In genomic region chr5:95988877-95989276, GRCh38 we compare ENCODE assay signal across 16 cellular contexts. TPM values are rescaled to one million over a fixed set of nuclear protein-coding genes. Genes with fewer than 3 reads are reported as not detected.
DNase-seq lines count a peak whose midpoint lies in the region; ATAC-seq and TF ChIP-seq lines count a peak whose summit lies in the region.
"Had no signal": no experiment of that assay in that cellular context is flagged by ENCODE, and none has a peak within 500 bp of the region (broad histone marks: within the 10 kb centered on the region; RNA-seq: fewer than 3 reads in every experiment).

No MANE protein-coding gene starts in this region.

- H3K4me2 ChIP-seq in smooth muscle cell (no peak overlapping the region), OCI-LY7 (ENCODE audit: low read length) (no peak overlapping the region)
- H3K4me2 ChIP-seq: KMS-11 had no signal

- H3K27me3 Mint-ChIP-seq in progenitor cell of endocrine pancreas: no peaks in the 10 kb centered on the region

- H3K4me3 Mint-ChIP-seq in progenitor cell of endocrine pancreas (ENCODE audit: low read depth): no peak overlapping the region

- BruUV-seq in OCI-LY7 (replicated peaks; lab: Mats Ljungman, UMichigan): no TSS peak

- no peaks in the 10 kb centered on the region for H3K9me3 Mint-ChIP-seq in progenitor cell of endocrine pancreas (ENCODE audit: low read depth)

- H3K9me2 ChIP-seq in OCI-LY7 (ENCODE audit: insufficient read depth, low read length): no peaks in the 10 kb centered on the region

- H3K4me3 ChIP-seq in smooth muscle cell (no peak overlapping the region), OCI-LY7 (ENCODE audit: low read depth, low read length, poor library complexity, severe bottlenecking) (no peak overlapping the region)

- DNase-seq in left ventricle myocardium superior (no peak), cardiac septum (ENCODE audit: low spot score) (no peak), hippocampal formation (lab: John Stamatoyannopoulos, UW) (peak; percentile 1 to 49), progenitor cell of endocrine pancreas (ENCODE audit: low spot score, unreplicated experiment) (no peak), smooth muscle cell (lab: John Stamatoyannopoulos, UW; ENCODE audit: unreplicated experiment) (no peak), NCI-H1048 (lab: John Stamatoyannopoulos, UW) (no peak), OCI-LY7 (ENCODE audit: low spot score) (no peak)
- no peak for DNase-seq in activated CD4-positive, alpha-beta T cell treated with anti-CD3 and anti-CD28 coated beads for 4 hours
- DNase-seq: C1 segment of cervical spinal cord, DMS153, NCI-H1092 treated with DMSO at 0.1 percent for 48 hours, NCI-H1694, NCI-H510A treated with DMSO at 0.1 percent for 48 hours had no signal

- H3K36me3 Mint-ChIP-seq in progenitor cell of endocrine pancreas (ENCODE audit: insufficient read depth): no peaks in the 10 kb centered on the region

- H3K27ac ChIP-seq in smooth muscle cell (ENCODE audit: low read depth) (no peak overlapping the region), OCI-LY7 (ENCODE audit: low read depth, low read length, poor library complexity, severe bottlenecking) (no peak overlapping the region)
- H3K27ac ChIP-seq: KMS-11 had no signal

- intact Hi-C loops in left ventricle myocardium superior (cut with micrococcal nuclease) (no loop called here), cardiac septum (cut with DNase I) (no loop called here), OCI-LY7 (cut with micrococcal nuclease; ENCODE audit: unreplicated experiment) (no loop called here)

- no peaks in the 10 kb centered on the region for H3K27me3 ChIP-seq in smooth muscle cell (ENCODE audit: low read depth)

- H3K9me3 ChIP-seq in smooth muscle cell (replicated peaks; ENCODE audit: low read depth): no peaks in the 10 kb centered on the region
- no peaks in the 10 kb centered on the region for H3K9me3 ChIP-seq in OCI-LY7 (ENCODE audit: low read length)

- H3K27ac Mint-ChIP-seq in progenitor cell of endocrine pancreas: peak overlapping the region; percentile 98

- H4K20me1 ChIP-seq in smooth muscle cell (ENCODE audit: low read depth) (no peaks in the 10 kb centered on the region), OCI-LY7 (ENCODE audit: insufficient read depth, low read length) (no peaks in the 10 kb centered on the region)

- no peak overlapping the region for H2AFZ ChIP-seq in smooth muscle cell (ENCODE audit: low read depth)
- H2AFZ ChIP-seq in OCI-LY7 (ENCODE audit: low read length): no peak overlapping the region

- CTCF ChIA-PET in OCI-LY7 (lab: Charles Lee; ENCODE audit: unreplicated experiment): no interaction called here

- no peaks in the 10 kb centered on the region for H3F3A ChIP-seq in smooth muscle cell (ENCODE audit: low read depth)

- TF ChIP-seq CTCF in progenitor cell of endocrine pancreas (IDR thresholded peaks at IDR 0.05; ENCODE audit: unreplicated experiment) (no peak), smooth muscle cell (IDR thresholded peaks at IDR 0.05; ENCODE audit: borderline replicate concordance, insufficient read depth, poor library complexity, severe bottlenecking) (no peak), OCI-LY7 (conservative IDR thresholded peaks at IDR 0.05; ENCODE audit: low read length) (no peak)

- H3K9ac ChIP-seq in smooth muscle cell (ENCODE audit: low read depth): no peak overlapping the region
- H3K9ac ChIP-seq: KMS-11 had no signal

- 71% methylated on average over 3 of the region's 3 CpGs for WGBS in smooth muscle cell (ENCODE audit: low lambda C conversion rate)

- peaks cover 66% of the 10 kb centered on the region for H3K4me1 Mint-ChIP-seq in progenitor cell of endocrine pancreas (ENCODE audit: low read depth)

- H3K79me2 ChIP-seq in smooth muscle cell (ENCODE audit: low read depth): no peaks in the 10 kb centered on the region
- no peaks in the 10 kb centered on the region for H3K79me2 ChIP-seq in OCI-LY7 (ENCODE audit: insufficient read depth, low read depth, low read length)

- no peaks in the 10 kb centered on the region for H3K36me3 ChIP-seq in smooth muscle cell (ENCODE audit: low read depth)
- no peaks in the 10 kb centered on the region for H3K36me3 ChIP-seq in OCI-LY7 (ENCODE audit: insufficient read depth, low read length)

- POLR2A ChIA-PET in OCI-LY7 (lab: Charles Lee): interaction anchor here (0.6 to 1.3 kb wide), 3 partner anchors 13 to 30 kb away, joined by 3 to 4 read pairs (median 3); no protein-coding TSS in a partner anchor

- ATAC-seq in left ventricle myocardium superior: peak; percentile 55
- ATAC-seq: Panc1, Right ventricle myocardium inferior had no signal

- peaks cover 8% of the 10 kb centered on the region for H3K4me1 ChIP-seq in smooth muscle cell (ENCODE audit: low read depth)
- H3K4me1 ChIP-seq in OCI-LY7 (ENCODE audit: insufficient read depth, low read length, poor library complexity, severe bottlenecking): no peaks in the 10 kb centered on the region

RNA-seq across cellular contexts. Expression of gene ELL2, which starts 27.2 kb away (rescaled TPM):
- total RNA-seq in left ventricle myocardium superior (23.4 TPM), cardiac septum (30.5 TPM), progenitor cell of endocrine pancreas (124 and 145 TPM in 2 replicates), smooth muscle cell (49.9 and 67.9 TPM in 2 replicates), OCI-LY7 (2022) (4.7 and 6.7 TPM in 2 replicates)
- polyA plus RNA-seq in smooth muscle cell: 14.4 and 30.9 TPM in 2 replicates
- total RNA-seq in OCI-LY7 (2014; rRNA removed; shearing (Covaris generic)): 0.98 and 2.1 TPM in 2 replicates

Comparison
In these comparisons a context has a peak if more than half of its experiments do, and no peak if none do; other contexts are left out.
1. DNase-seq: peak in hippocampal formation (2 of 2); none in left ventricle myocardium superior (single experiment), cardiac septum (single experiment), progenitor cell of endocrine pancreas (single experiment), smooth muscle cell (single experiment), activated CD4-positive, alpha-beta T cell treated with anti-CD3 and anti-CD28 coated beads for 4 hours (0 of 2), NCI-H1048 (single experiment) and OCI-LY7 (single experiment).